ENCODE assay signal across 1 cellular context in genomic region chr2:677056-677949, GRCh38.
A peak's percentile ranks its signal among the peaks of the same experiment; 100 is the strongest.
TF ChIP-seq lines count a peak whose summit lies in the region.

Gene TMEM18 (minus strand): TSS chr2:677406. CDS start chr2:677345, 61 bp downstream.

TF ChIP-seq in HepG2, 621 proteins besides CTCF, POLR2A, EP300 and RAD21 (continued from another document and continues in another):
- TF ChIP-seq HOMEZ (CRISPR knock-in tag; IDR thresholded peaks at IDR 0.05; ENCODE audit: low read depth) = peak; percentile 67; the same call in 1 of the 2 replicates
- TF ChIP-seq MBD4 (IDR thresholded peaks at IDR 0.05; ENCODE audit: borderline replicate concordance, low read length) = no peak
- peak; percentile 76 for TF ChIP-seq ZNF264 (CRISPR knock-in tag; IDR thresholded peaks at IDR 0.05)
- TF ChIP-seq ZKSCAN8 (CRISPR knock-in tag; IDR thresholded peaks at IDR 0.05; ENCODE audit: borderline replicate concordance) = peak; percentile 70; the same call in 1 of the 2 replicates
- TF ChIP-seq ZNF772 (CRISPR knock-in tag; IDR thresholded peaks at IDR 0.05) = peak; percentile 76
- TF ChIP-seq SNAPC5 (CRISPR knock-in tag; IDR thresholded peaks at IDR 0.05; ENCODE audit: borderline replicate concordance) = peak; percentile 80; the same call in 1 of the 2 replicates
- peak; percentile 72; the same call in 1 of the 2 replicates for TF ChIP-seq CBX5 (CRISPR knock-in tag; IDR thresholded peaks at IDR 0.05; ENCODE audit: borderline replicate concordance)
- no peak for TF ChIP-seq NBN (conservative IDR thresholded peaks at IDR 0.05)
- TF ChIP-seq U2AF1 (optimal IDR thresholded peaks at IDR 0.05; ENCODE audit: low read depth, low read length) = peak; percentile 82
- TF ChIP-seq NFKB2 (CRISPR knock-in tag; IDR thresholded peaks at IDR 0.05; ENCODE audit: borderline replicate concordance) = peak; percentile 93
- peak; percentile 58; the same call in 1 of the 2 replicates for TF ChIP-seq NR2F2 (IDR thresholded peaks at IDR 0.05; ENCODE audit: borderline replicate concordance, low read depth)
- 0 out of 2 replicates have a peak, but pooled peaks have one; percentile 41 for TF ChIP-seq ZNF3 (CRISPR knock-in tag; IDR thresholded peaks at IDR 0.05)
- TF ChIP-seq DNMT3B (CRISPR knock-in tag; conservative IDR thresholded peaks at IDR 0.05) = peak; percentile 77
- TF ChIP-seq HNRNPLL (IDR thresholded peaks at IDR 0.05; ENCODE audit: low read depth, low read length, poor library complexity, severe bottlenecking) = peak; percentile 77
- peak; percentile 84 for TF ChIP-seq ZNF800 (CRISPR knock-in tag; IDR thresholded peaks at IDR 0.05)
- peak; percentile 68; the same call in 1 of the 2 replicates for TF ChIP-seq RERE (CRISPR knock-in tag; IDR thresholded peaks at IDR 0.05; ENCODE audit: low read depth)
- 0 out of 2 replicates have a peak, but pooled peaks have one; percentile 53 for TF ChIP-seq ZKSCAN5 (CRISPR knock-in tag; IDR thresholded peaks at IDR 0.05)
- peak; percentile 74 for TF ChIP-seq MIXL1 (CRISPR knock-in tag; IDR thresholded peaks at IDR 0.05)
- TF ChIP-seq ERF (CRISPR knock-in tag; IDR thresholded peaks at IDR 0.05) = peak; percentile 70
- peak; percentile 39; the same call in 1 of the 2 replicates for TF ChIP-seq NFYC (CRISPR knock-in tag; IDR thresholded peaks at IDR 0.05)
- TF ChIP-seq NCOA1 (CRISPR knock-in tag; IDR thresholded peaks at IDR 0.05) = peak; percentile 64; the same call in 1 of the 2 replicates
- no peak for TF ChIP-seq CENPBD1 (CRISPR knock-in tag; IDR thresholded peaks at IDR 0.05; ENCODE audit: borderline replicate concordance, low read depth)
- no peak for TF ChIP-seq TFAP4 (IDR thresholded peaks at IDR 0.05; ENCODE audit: borderline replicate concordance, low read depth)
- TF ChIP-seq HMG20A (CRISPR knock-in tag; IDR thresholded peaks at IDR 0.05; ENCODE audit: borderline replicate concordance) = peak; percentile 44
- TF ChIP-seq KLF12 (CRISPR knock-in tag; IDR thresholded peaks at IDR 0.05; ENCODE audit: borderline replicate concordance) = peak; percentile 88
- peak; percentile 81; the same call in 1 of the 2 replicates for TF ChIP-seq LRRFIP1 (CRISPR knock-in tag; conservative IDR thresholded peaks at IDR 0.05)
- peak; percentile 46; the same call in 1 of the 2 replicates for TF ChIP-seq ZBTB8A (CRISPR knock-in tag; IDR thresholded peaks at IDR 0.05; ENCODE audit: borderline replicate concordance, low read depth)
- peak; percentile 85; the same call in 1 of the 2 replicates for TF ChIP-seq MYPOP (CRISPR knock-in tag; IDR thresholded peaks at IDR 0.05)
- peak; percentile 96 for TF ChIP-seq ZNF788 (CRISPR knock-in tag; IDR thresholded peaks at IDR 0.05; ENCODE audit: borderline replicate concordance)
- TF ChIP-seq RARG (CRISPR knock-in tag; IDR thresholded peaks at IDR 0.05; ENCODE audit: low read depth) = no peak
- peak; percentile 70; the same call in 1 of the 2 replicates for TF ChIP-seq ZSCAN12 (CRISPR knock-in tag; IDR thresholded peaks at IDR 0.05)
- peak; percentile 88 for TF ChIP-seq ZBTB20 (CRISPR knock-in tag; IDR thresholded peaks at IDR 0.05; ENCODE audit: borderline replicate concordance, low read depth)
- no peak for TF ChIP-seq RCOR2 (CRISPR knock-in tag; IDR thresholded peaks at IDR 0.05)
- TF ChIP-seq ZNF7 (CRISPR knock-in tag; IDR thresholded peaks at IDR 0.05) = peak; percentile 54; the same call in 1 of the 2 replicates
- TF ChIP-seq TBX2 (CRISPR knock-in tag; IDR thresholded peaks at IDR 0.05; ENCODE audit: borderline replicate concordance) = peak; percentile 80
- TF ChIP-seq ZNF224 (CRISPR knock-in tag; IDR thresholded peaks at IDR 0.05) = peak; percentile 65; the same call in 1 of the 2 replicates
- TF ChIP-seq ZNF724P (CRISPR knock-in tag; IDR thresholded peaks at IDR 0.05; ENCODE audit: borderline replicate concordance) = peak; percentile 96
- TF ChIP-seq HIVEP1 (CRISPR knock-in tag; IDR thresholded peaks at IDR 0.05) = peak; percentile 94
- TF ChIP-seq GABPB1 (CRISPR knock-in tag; IDR thresholded peaks at IDR 0.05) = peak; percentile 78
- TF ChIP-seq RXRA (CRISPR knock-in tag; IDR thresholded peaks at IDR 0.05) = peak; percentile 75; the same call in 1 of the 2 replicates
- peak; percentile 68 for TF ChIP-seq ZNF660 (CRISPR knock-in tag; IDR thresholded peaks at IDR 0.05; ENCODE audit: borderline replicate concordance, low read depth)
- TF ChIP-seq ZNF235 (CRISPR knock-in tag; IDR thresholded peaks at IDR 0.05; ENCODE audit: borderline replicate concordance) = peak; percentile 89; the same call in 1 of the 2 replicates
- TF ChIP-seq ZSCAN20 (CRISPR knock-in tag; IDR thresholded peaks at IDR 0.05; ENCODE audit: borderline replicate concordance) = 0 out of 2 replicates have a peak, but pooled peaks have one; percentile 89
- no peak for TF ChIP-seq ZSCAN22 (CRISPR knock-in tag; IDR thresholded peaks at IDR 0.05)
- TF ChIP-seq ESRRA (CRISPR knock-in tag; IDR thresholded peaks at IDR 0.05; ENCODE audit: low read depth) = peak; percentile 85
- TF ChIP-seq TIGD3 (CRISPR knock-in tag; IDR thresholded peaks at IDR 0.05; ENCODE audit: borderline replicate concordance) = peak; percentile 97; the same call in 1 of the 2 replicates
- TF ChIP-seq ZBTB46 (CRISPR knock-in tag; IDR thresholded peaks at IDR 0.05; ENCODE audit: borderline replicate concordance) = no peak
- peak; percentile 80; the same call in 1 of the 2 replicates for TF ChIP-seq ZNF451 (CRISPR knock-in tag; IDR thresholded peaks at IDR 0.05)
